Comparison of ENCODE assay signal across 26 cellular contexts in the genomic region with DNA sequence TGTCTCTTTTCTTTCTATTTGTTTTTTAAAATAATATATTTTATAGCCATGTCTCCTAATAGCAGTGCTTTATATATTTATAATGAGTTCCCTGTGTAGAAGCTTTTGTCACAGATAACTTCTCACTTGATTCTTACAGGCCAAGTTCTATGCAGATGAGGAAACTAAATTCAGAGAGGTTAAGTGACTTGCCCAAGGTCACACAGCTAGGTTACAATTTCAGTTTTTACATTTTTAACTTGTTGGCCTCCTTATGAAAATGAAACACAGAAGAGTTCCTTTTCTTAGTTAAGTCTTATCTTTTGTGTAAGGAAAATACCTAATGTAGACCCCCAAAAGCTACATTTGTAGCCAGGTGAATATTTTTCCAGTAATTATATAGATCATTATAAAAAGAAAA.
"Had no signal": no experiment of that assay in that cellular context is flagged by ENCODE, and none has a peak within 500 bp of the region (broad histone marks: within the 10 kb centered on the region; RNA-seq: fewer than 3 reads in every experiment).

No MANE protein-coding gene starts in this region.

- H3K4me3 ChIP-seq: ascending aorta, breast epithelium, cardiac muscle cell, colonic mucosa, gastrocnemius medialis, heart left ventricle had no signal

- H3K27ac Mint-ChIP-seq: activated CD4-positive, alpha-beta T cell treated with anti-CD3 and anti-CD28 coated beads for 36 hours; activated CD4-positive, alpha-beta T cell treated with anti-CD3 and anti-CD28 coated beads, Interleukin-2, amount 10 ng/mL, durations not matched to agents 24 days and 14 days; activated CD8-positive, alpha-beta T cell treated with anti-CD3 and anti-CD28 coated beads for 36 hours; activated naive CD4-positive, alpha-beta T cell treated with anti-CD3 and anti-CD28 coated beads, Interleukin-2, amount 10 ng/mL, durations not matched to agents 7 days and 5 days; activated naive CD4-positive, alpha-beta T cell treated with anti-CD3 and anti-CD28 coated beads, Interleukin-2, amount 50 U/mL, for 72 hours; activated naive CD8-positive, alpha-beta T cell treated with anti-CD3 and anti-CD28 coated beads, Interleukin-2, amount 10 ng/mL, durations not matched to agents 7 days and 5 days; activated T-helper 1 cell treated with anti-CD3 and anti-CD28 coated beads, Interleukin-12 subunit alpha, Interleukin-12 subunit beta, Interleukin-2, Interleukin-4 antibody, amounts not matched to agents 30 ng/mL and 10 ng/mL and 1 ng/mL, durations not matched to agents 14 hours and 24 hours and 36 hours; effector memory CD8-positive, alpha-beta T cell had no signal

- H3K4me3 Mint-ChIP-seq: activated CD4-positive, alpha-beta T cell treated with anti-CD3 and anti-CD28 coated beads for 36 hours; activated CD4-positive, alpha-beta T cell treated with anti-CD3 and anti-CD28 coated beads, Interleukin-2, amount 10 ng/mL, durations not matched to agents 24 days and 14 days; activated CD8-positive, alpha-beta T cell treated with anti-CD3 and anti-CD28 coated beads for 36 hours; activated naive CD4-positive, alpha-beta T cell treated with anti-CD3 and anti-CD28 coated beads, Interleukin-2, amount 10 ng/mL, durations not matched to agents 7 days and 5 days; activated naive CD8-positive, alpha-beta T cell treated with anti-CD3 and anti-CD28 coated beads, Interleukin-2, amount 10 ng/mL, durations not matched to agents 7 days and 5 days; activated T-cell treated with anti-CD3 and anti-CD28 coated beads, Interleukin-2, amount 50 U/mL, for 4 hours; activated T-helper 1 cell treated with anti-CD3 and anti-CD28 coated beads, Interleukin-12 subunit alpha, Interleukin-12 subunit beta, Interleukin-2, Interleukin-4 antibody, amounts not matched to agents 30 ng/mL and 10 ng/mL and 1 ng/mL, durations not matched to agents 14 hours and 24 hours and 36 hours; brain; effector memory CD8-positive, alpha-beta T cell had no signal

- H3K27me3 Mint-ChIP-seq: activated CD4-positive, alpha-beta T cell treated with anti-CD3 and anti-CD28 coated beads, Interleukin-2, amount 10 ng/mL, durations not matched to agents 24 days and 14 days; activated naive CD4-positive, alpha-beta T cell treated with anti-CD3 and anti-CD28 coated beads, Interleukin-2, amount 10 ng/mL, durations not matched to agents 7 days and 5 days; brain; effector memory CD8-positive, alpha-beta T cell had no signal

- H3K4me1 Mint-ChIP-seq: activated CD4-positive, alpha-beta T cell treated with anti-CD3 and anti-CD28 coated beads for 36 hours; activated CD4-positive, alpha-beta T cell treated with anti-CD3 and anti-CD28 coated beads, Interleukin-2, amount 10 ng/mL, durations not matched to agents 24 days and 14 days; activated naive CD4-positive, alpha-beta T cell treated with anti-CD3 and anti-CD28 coated beads, Interleukin-2, amount 10 ng/mL, durations not matched to agents 7 days and 5 days had no signal

- H3K36me3 Mint-ChIP-seq: activated naive CD4-positive, alpha-beta T cell treated with anti-CD3 and anti-CD28 coated beads, Interleukin-2, amount 10 ng/mL, durations not matched to agents 7 days and 5 days; activated naive CD4-positive, alpha-beta T cell treated with anti-CD3 and anti-CD28 coated beads, Interleukin-2, amount 50 U/mL, for 72 hours; activated naive CD8-positive, alpha-beta T cell treated with anti-CD3 and anti-CD28 coated beads, Interleukin-2, amount 10 ng/mL, durations not matched to agents 7 days and 5 days; brain had no signal

- H3K4me1 ChIP-seq: ascending aorta, breast epithelium, colonic mucosa, gastrocnemius medialis had no signal

- H3K27ac ChIP-seq: ascending aorta, breast epithelium, cardiac muscle cell, colonic mucosa, gastrocnemius medialis, heart left ventricle had no signal

- DNase-seq: activated CD4-positive, alpha-beta T cell treated with anti-CD3 and anti-CD28 coated beads for 36 hours; activated CD4-positive, alpha-beta T cell treated with anti-CD3 and anti-CD28 coated beads, Interleukin-2, amount 10 ng/mL, durations not matched to agents 24 days and 14 days; activated CD4-positive, CD25-positive, alpha-beta regulatory T cell; activated CD4-positive, CD25-positive, alpha-beta regulatory T cell treated with anti-CD3 and anti-CD28 coated beads, Interleukin-2, amount 50 U/mL, for 72 hours; activated CD8-positive, alpha-beta memory T cell treated with anti-CD3 and anti-CD28 coated beads for 24 hours; activated CD8-positive, alpha-beta T cell treated with anti-CD3 and anti-CD28 coated beads for 36 hours; activated gamma-delta T cell; activated naive CD4-positive, alpha-beta T cell; activated naive CD4-positive, alpha-beta T cell treated with anti-CD3 and anti-CD28 coated beads, Interleukin-2, amount 10 ng/mL, durations not matched to agents 7 days and 5 days; activated naive CD8-positive, alpha-beta T cell treated with anti-CD3 and anti-CD28 coated beads, Interleukin-2, amount 10 ng/mL, durations not matched to agents 7 days and 5 days; activated T-cell treated with anti-CD3 and anti-CD28 coated beads, Interleukin-2, amount 50 U/mL, for 4 hours; central memory CD4-positive, alpha-beta T cell; cerebellar nuclear complex; colonic mucosa; effector CD4-positive, alpha-beta T cell; effector memory CD8-positive, alpha-beta T cell; gastrocnemius medialis; glutamatergic neuron; heart left ventricle; T-helper 2 cell had no signal

- H3K36me3 ChIP-seq: ascending aorta, breast epithelium, cardiac muscle cell, colonic mucosa, gastrocnemius medialis, heart left ventricle had no signal

- H3K9me3 Mint-ChIP-seq: activated CD4-positive, alpha-beta T cell treated with anti-CD3 and anti-CD28 coated beads, Interleukin-2, amount 10 ng/mL, durations not matched to agents 24 days and 14 days; activated CD8-positive, alpha-beta T cell treated with anti-CD3 and anti-CD28 coated beads for 36 hours; activated naive CD4-positive, alpha-beta T cell treated with anti-CD3 and anti-CD28 coated beads, Interleukin-2, amount 10 ng/mL, durations not matched to agents 7 days and 5 days; activated naive CD8-positive, alpha-beta T cell treated with anti-CD3 and anti-CD28 coated beads, Interleukin-2, amount 10 ng/mL, durations not matched to agents 7 days and 5 days; activated T-cell treated with anti-CD3 and anti-CD28 coated beads, Interleukin-2, amount 50 U/mL, for 4 hours; activated T-helper 1 cell treated with anti-CD3 and anti-CD28 coated beads, Interleukin-12 subunit alpha, Interleukin-12 subunit beta, Interleukin-2, Interleukin-4 antibody, amounts not matched to agents 30 ng/mL and 10 ng/mL and 1 ng/mL, durations not matched to agents 14 hours and 24 hours and 36 hours; brain had no signal

- H3K9me3 ChIP-seq: ascending aorta, breast epithelium, colonic mucosa, gastrocnemius medialis, heart left ventricle had no signal

- H3K27me3 ChIP-seq: ascending aorta, breast epithelium, cardiac muscle cell, colonic mucosa, gastrocnemius medialis, heart left ventricle had no signal
